2 cellular contexts compared by ENCODE assay signal in the genomic region with DNA sequence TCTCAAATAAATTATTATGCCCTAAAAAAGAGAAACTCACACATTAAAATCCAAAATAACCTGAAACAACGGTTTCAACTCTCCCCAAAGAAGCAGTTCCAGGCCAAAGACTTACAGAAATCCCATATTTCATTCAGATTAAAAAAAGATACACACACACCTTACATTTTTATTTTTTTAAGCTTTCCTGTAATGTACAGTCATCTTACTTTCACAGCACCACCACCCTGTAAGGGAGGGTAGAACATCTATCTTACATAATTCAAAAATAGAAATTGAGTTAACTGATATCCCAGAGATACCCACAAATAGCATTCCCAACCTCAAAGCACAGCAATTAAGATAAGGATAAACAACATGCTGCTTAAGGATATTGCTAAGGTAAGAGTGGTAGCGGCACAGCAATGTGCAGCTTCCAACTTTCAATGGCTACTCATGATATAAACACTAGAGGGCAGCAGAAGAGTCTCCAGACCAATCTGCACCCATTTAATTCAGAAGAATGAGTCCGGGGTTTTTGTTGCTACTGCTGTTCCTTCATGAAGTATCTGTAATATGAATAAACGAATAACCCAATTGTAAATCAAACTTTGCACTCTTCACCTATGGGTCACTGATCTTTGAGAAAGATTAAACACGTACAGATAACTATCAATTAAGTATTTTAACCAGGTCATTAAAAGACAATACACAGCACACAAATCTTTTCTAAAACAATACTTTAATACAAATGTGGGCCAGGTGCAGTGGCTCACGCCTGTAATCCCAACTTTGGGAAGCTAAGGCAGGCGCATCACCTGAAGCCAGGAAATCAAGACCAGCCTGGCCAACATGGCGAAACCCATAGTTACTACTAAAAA.
TF ChIP-seq lines count a peak whose summit lies in the region.

No MANE protein-coding gene starts in this region.

TF ChIP-seq in GM23338, 12 proteins besides CTCF, POLR2A, EP300 and RAD21 (continues in another document):
- TF ChIP-seq STAT1 (IDR thresholded peaks at IDR 0.05; ENCODE audit: unreplicated experiment), result no peak
- no peak for TF ChIP-seq REST (IDR thresholded peaks at IDR 0.05; ENCODE audit: unreplicated experiment)
- no peak for TF ChIP-seq ZNF114 (CRISPR knock-in tag; IDR thresholded peaks at IDR 0.05)
- no peak for TF ChIP-seq EZH2 (IDR thresholded peaks at IDR 0.05; ENCODE audit: low read depth, unreplicated experiment)
- no peak for TF ChIP-seq ZNF331 (CRISPR knock-in tag; IDR thresholded peaks at IDR 0.05; ENCODE audit: low read depth)
- TF ChIP-seq, protein P1, sequence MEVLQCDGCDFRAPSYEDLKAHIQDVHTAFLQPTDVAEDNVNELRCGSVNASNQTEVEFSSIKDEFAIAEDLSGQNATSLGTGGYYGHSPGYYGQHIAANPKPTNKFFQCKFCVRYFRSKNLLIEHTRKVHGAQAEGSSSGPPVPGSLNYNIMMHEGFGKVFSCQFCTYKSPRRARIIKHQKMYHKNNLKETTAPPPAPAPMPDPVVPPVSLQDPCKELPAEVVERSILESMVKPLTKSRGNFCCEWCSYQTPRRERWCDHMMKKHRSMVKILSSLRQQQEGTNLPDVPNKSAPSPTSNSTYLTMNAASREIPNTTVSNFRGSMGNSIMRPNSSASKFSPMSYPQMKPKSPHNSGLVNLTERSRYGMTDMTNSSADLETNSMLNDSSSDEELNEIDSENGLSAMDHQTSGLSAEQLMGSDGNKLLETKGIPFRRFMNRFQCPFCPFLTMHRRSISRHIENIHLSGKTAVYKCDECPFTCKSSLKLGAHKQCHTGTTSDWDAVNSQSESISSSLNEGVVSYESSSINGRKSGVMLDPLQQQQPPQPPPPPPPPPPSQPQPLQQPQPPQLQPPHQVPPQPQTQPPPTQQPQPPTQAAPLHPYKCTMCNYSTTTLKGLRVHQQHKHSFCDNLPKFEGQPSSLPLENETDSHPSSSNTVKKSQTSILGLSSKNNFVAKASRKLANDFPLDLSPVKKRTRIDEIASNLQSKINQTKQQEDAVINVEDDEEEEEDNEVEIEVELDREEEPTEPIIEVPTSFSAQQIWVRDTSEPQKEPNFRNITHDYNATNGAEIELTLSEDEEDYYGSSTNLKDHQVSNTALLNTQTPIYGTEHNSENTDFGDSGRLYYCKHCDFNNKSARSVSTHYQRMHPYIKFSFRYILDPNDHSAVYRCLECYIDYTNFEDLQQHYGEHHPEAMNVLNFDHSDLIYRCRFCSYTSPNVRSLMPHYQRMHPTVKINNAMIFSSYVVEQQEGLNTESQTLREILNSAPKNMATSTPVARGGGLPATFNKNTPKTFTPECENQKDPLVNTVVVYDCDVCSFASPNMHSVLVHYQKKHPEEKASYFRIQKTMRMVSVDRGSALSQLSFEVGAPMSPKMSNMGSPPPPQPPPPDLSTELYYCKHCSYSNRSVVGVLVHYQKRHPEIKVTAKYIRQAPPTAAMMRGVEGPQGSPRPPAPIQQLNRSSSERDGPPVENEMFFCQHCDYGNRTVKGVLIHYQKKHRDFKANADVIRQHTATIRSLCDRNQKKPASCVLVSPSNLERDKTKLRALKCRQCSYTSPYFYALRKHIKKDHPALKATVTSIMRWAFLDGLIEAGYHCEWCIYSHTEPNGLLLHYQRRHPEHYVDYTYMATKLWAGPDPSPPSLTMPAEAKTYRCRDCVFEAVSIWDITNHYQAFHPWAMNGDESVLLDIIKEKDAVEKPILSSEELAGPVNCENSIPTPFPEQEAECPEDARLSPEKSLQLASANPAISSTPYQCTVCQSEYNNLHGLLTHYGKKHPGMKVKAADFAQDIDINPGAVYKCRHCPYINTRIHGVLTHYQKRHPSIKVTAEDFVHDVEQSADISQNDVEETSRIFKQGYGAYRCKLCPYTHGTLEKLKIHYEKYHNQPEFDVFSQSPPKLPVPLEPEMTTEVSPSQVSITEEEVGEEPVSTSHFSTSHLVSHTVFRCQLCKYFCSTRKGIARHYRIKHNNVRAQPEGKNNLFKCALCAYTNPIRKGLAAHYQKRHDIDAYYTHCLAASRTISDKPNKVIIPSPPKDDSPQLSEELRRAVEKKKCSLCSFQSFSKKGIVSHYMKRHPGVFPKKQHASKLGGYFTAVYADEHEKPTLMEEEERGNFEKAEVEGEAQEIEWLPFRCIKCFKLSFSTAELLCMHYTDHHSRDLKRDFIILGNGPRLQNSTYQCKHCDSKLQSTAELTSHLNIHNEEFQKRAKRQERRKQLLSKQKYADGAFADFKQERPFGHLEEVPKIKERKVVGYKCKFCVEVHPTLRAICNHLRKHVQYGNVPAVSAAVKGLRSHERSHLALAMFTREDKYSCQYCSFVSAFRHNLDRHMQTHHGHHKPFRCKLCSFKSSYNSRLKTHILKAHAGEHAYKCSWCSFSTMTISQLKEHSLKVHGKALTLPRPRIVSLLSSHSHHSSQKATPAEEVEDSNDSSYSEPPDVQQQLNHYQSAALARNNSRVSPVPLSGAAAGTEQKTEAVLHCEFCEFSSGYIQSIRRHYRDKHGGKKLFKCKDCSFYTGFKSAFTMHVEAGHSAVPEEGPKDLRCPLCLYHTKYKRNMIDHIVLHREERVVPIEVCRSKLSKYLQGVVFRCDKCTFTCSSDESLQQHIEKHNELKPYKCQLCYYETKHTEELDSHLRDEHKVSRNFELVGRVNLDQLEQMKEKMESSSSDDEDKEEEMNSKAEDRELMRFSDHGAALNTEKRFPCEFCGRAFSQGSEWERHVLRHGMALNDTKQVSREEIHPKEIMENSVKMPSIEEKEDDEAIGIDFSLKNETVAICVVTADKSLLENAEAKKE (CRISPR knock-in tag; IDR thresholded peaks at IDR 0.05), result no peak
- no peak for TF ChIP-seq CREB1 (CRISPR knock-in tag; IDR thresholded peaks at IDR 0.05; ENCODE audit: low read depth)
- no peak for TF ChIP-seq EZH2phosphoT487 (IDR thresholded peaks at IDR 0.05; ENCODE audit: unreplicated experiment)

TF ChIP-seq in H1, 55 proteins besides CTCF, POLR2A, EP300 and RAD21:
- TF ChIP-seq, protein P2, sequence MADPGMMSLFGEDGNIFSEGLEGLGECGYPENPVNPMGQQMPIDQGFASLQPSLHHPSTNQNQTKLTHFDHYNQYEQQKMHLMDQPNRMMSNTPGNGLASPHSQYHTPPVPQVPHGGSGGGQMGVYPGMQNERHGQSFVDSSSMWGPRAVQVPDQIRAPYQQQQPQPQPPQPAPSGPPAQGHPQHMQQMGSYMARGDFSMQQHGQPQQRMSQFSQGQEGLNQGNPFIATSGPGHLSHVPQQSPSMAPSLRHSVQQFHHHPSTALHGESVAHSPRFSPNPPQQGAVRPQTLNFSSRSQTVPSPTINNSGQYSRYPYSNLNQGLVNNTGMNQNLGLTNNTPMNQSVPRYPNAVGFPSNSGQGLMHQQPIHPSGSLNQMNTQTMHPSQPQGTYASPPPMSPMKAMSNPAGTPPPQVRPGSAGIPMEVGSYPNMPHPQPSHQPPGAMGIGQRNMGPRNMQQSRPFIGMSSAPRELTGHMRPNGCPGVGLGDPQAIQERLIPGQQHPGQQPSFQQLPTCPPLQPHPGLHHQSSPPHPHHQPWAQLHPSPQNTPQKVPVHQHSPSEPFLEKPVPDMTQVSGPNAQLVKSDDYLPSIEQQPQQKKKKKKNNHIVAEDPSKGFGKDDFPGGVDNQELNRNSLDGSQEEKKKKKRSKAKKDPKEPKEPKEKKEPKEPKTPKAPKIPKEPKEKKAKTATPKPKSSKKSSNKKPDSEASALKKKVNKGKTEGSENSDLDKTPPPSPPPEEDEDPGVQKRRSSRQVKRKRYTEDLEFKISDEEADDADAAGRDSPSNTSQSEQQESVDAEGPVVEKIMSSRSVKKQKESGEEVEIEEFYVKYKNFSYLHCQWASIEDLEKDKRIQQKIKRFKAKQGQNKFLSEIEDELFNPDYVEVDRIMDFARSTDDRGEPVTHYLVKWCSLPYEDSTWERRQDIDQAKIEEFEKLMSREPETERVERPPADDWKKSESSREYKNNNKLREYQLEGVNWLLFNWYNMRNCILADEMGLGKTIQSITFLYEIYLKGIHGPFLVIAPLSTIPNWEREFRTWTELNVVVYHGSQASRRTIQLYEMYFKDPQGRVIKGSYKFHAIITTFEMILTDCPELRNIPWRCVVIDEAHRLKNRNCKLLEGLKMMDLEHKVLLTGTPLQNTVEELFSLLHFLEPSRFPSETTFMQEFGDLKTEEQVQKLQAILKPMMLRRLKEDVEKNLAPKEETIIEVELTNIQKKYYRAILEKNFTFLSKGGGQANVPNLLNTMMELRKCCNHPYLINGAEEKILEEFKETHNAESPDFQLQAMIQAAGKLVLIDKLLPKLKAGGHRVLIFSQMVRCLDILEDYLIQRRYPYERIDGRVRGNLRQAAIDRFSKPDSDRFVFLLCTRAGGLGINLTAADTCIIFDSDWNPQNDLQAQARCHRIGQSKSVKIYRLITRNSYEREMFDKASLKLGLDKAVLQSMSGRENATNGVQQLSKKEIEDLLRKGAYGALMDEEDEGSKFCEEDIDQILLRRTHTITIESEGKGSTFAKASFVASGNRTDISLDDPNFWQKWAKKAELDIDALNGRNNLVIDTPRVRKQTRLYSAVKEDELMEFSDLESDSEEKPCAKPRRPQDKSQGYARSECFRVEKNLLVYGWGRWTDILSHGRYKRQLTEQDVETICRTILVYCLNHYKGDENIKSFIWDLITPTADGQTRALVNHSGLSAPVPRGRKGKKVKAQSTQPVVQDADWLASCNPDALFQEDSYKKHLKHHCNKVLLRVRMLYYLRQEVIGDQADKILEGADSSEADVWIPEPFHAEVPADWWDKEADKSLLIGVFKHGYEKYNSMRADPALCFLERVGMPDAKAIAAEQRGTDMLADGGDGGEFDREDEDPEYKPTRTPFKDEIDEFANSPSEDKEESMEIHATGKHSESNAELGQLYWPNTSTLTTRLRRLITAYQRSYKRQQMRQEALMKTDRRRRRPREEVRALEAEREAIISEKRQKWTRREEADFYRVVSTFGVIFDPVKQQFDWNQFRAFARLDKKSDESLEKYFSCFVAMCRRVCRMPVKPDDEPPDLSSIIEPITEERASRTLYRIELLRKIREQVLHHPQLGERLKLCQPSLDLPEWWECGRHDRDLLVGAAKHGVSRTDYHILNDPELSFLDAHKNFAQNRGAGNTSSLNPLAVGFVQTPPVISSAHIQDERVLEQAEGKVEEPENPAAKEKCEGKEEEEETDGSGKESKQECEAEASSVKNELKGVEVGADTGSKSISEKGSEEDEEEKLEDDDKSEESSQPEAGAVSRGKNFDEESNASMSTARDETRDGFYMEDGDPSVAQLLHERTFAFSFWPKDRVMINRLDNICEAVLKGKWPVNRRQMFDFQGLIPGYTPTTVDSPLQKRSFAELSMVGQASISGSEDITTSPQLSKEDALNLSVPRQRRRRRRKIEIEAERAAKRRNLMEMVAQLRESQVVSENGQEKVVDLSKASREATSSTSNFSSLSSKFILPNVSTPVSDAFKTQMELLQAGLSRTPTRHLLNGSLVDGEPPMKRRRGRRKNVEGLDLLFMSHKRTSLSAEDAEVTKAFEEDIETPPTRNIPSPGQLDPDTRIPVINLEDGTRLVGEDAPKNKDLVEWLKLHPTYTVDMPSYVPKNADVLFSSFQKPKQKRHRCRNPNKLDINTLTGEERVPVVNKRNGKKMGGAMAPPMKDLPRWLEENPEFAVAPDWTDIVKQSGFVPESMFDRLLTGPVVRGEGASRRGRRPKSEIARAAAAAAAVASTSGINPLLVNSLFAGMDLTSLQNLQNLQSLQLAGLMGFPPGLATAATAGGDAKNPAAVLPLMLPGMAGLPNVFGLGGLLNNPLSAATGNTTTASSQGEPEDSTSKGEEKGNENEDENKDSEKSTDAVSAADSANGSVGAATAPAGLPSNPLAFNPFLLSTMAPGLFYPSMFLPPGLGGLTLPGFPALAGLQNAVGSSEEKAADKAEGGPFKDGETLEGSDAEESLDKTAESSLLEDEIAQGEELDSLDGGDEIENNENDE (IDR thresholded peaks at IDR 0.05; ENCODE audit: insufficient replicate concordance, low read length), result no peak
- TF ChIP-seq SRF (IDR thresholded peaks at IDR 0.05; ENCODE audit: low read depth, low read length) (no peak), EZH2 (IDR thresholded peaks at IDR 0.05; ENCODE audit: low read depth, low read length, severe bottlenecking) (no peak), KDM5A (IDR thresholded peaks at IDR 0.05; ENCODE audit: low read length) (no peak), KDM1A (IDR thresholded peaks at IDR 0.05; ENCODE audit: borderline replicate concordance, low read length) (no peak), SP2 (IDR thresholded peaks at IDR 0.05; ENCODE audit: low read length) (no peak), POU5F1 (IDR thresholded peaks at IDR 0.05; ENCODE audit: low read depth, low read length) (no peak), SIRT6 (IDR thresholded peaks at IDR 0.05; ENCODE audit: low read length) (no peak)
- TF ChIP-seq, protein P3, sequence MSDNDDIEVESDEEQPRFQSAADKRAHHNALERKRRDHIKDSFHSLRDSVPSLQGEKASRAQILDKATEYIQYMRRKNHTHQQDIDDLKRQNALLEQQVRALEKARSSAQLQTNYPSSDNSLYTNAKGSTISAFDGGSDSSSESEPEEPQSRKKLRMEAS (IDR thresholded peaks at IDR 0.05), result no peak
